Comparison of ENCODE assay signal across 8 cellular contexts in the genomic region with DNA sequence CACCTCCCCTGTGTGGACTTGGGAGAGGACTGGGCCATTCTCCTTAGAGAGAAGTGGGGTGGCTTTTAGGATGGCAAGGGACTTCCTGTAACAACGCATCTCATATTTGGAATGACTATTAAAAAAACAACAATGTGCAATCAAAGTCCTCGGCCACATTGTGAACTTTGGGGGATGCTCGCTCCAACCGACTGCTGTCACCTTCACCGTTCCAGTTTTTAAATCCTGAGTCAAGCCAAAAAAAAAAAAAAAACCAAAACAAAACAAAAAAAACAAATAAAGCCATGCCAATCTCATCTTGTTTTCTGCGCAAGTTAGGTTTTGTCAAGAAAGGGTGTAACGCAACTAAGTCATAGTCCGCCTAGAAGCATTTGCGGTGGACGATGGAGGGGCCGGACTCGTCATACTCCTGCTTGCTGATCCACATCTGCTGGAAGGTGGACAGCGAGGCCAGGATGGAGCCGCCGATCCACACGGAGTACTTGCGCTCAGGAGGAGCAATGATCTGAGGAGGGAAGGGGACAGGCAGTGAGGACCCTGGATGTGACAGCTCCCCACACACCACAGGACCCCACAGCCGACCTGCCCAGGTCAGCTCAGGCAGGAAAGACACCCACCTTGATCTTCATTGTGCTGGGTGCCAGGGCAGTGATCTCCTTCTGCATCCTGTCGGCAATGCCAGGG. TPM values are rescaled to one million over a fixed set of nuclear protein-coding genes. Genes with fewer than 3 reads are reported as not detected.
DNase-seq lines count a peak whose midpoint lies in the region; ATAC-seq and TF ChIP-seq lines count a peak whose summit lies in the region.
"Not testable (repeated sequence)": the region's sequence is repeated elsewhere in the genome, so short reads cannot be mapped to it uniquely, and the experiment has no call there.

No MANE protein-coding gene starts in this region.

- peaks cover 60% of the 10 kb centered on the region for H3K36me3 ChIP-seq in A673 (ENCODE audit: insufficient read depth, low read length, poor library complexity, severe bottlenecking)
- peaks cover 22 to 54% (median 48%) of the 10 kb centered on the region in 9 donors for H3K36me3 ChIP-seq in heart left ventricle
- H3K36me3 ChIP-seq in mucosa of descending colon (ENCODE audit: low read depth) = peaks cover 11% of the 10 kb centered on the region
- H3K36me3 ChIP-seq in skeletal muscle tissue (ENCODE audit: control insufficient read depth in 3 of 3, insufficient read depth in 3 of 3, low read length in 3 of 3) = peaks cover 41 to 44% (median 42%) of the 10 kb centered on the region in 3 donors

- peak overlapping the region; percentile 98 for H3K4me3 Mint-ChIP-seq in activated T-cell treated with anti-CD3 and anti-CD28 coated beads, Interleukin-2, amount 50 U/mL, for 24 hours
- H3K4me3 Mint-ChIP-seq in chondrocyte (ENCODE audit: unreplicated experiment) = peak overlapping the region; percentile 98

- not testable (repeated sequence) for TF ChIP-seq CTCF in A673 (conservative IDR thresholded peaks at IDR 0.05; ENCODE audit: low read depth, low read length); chondrocyte (IDR thresholded peaks at IDR 0.05); heart left ventricle (IDR thresholded peaks at IDR 0.05); mucosa of descending colon (IDR thresholded peaks at IDR 0.05)

- POLR2A ChIA-PET in A673 (lab: Charles Lee; ENCODE audit: low non-redundant PET) = not testable (repeated sequence)

- H3K9me3 ChIP-seq in A673 (ENCODE audit: low read depth, low read length, poor library complexity, severe bottlenecking); heart left ventricle; mucosa of descending colon; skeletal muscle tissue (ENCODE audit: control insufficient read depth in 3 of 3, low read length in 3 of 3): not testable (repeated sequence)

- peak overlapping the region; percentile 87 to 100 (median 98) for H3K9ac ChIP-seq in skeletal muscle tissue (ENCODE audit: low read depth in 1 of 3, low read length in 3 of 3)

- H3K4me1 ChIP-seq in A673 (ENCODE audit: insufficient read depth, low read length, poor library complexity, severe bottlenecking) = peaks cover 33% of the 10 kb centered on the region
- peaks cover 3 to 47% (median 24%) of the 10 kb centered on the region in 12 donors for H3K4me1 ChIP-seq in heart left ventricle
- H3K4me1 ChIP-seq in mucosa of descending colon (ENCODE audit: low read depth) = peaks cover 25% of the 10 kb centered on the region
- H3K4me1 ChIP-seq in skeletal muscle tissue (ENCODE audit: control insufficient read depth in 3 of 3, insufficient read depth in 3 of 3, low read length in 3 of 3) = peaks cover 22 to 44% (median 35%) of the 10 kb centered on the region in 3 donors

- peaks cover 72% of the 10 kb centered on the region for H3K36me3 Mint-ChIP-seq in activated T-cell treated with anti-CD3 and anti-CD28 coated beads, Interleukin-2, amount 50 U/mL, for 24 hours (ENCODE audit: low read depth)
- H3K36me3 Mint-ChIP-seq in chondrocyte (ENCODE audit: low read depth) = peaks cover 34% of the 10 kb centered on the region

- TSS peak; percentile 86 for BruUV-seq in A673 (replicated peaks; lab: Mats Ljungman, UMichigan)

- peak; percentile 39 for TF ChIP-seq POLR2A in GM15510 (IDR thresholded peaks at IDR 0.05; ENCODE audit: borderline replicate concordance, extremely low read depth, insufficient read length)
- TF ChIP-seq POLR2A in heart left ventricle (IDR thresholded peaks at IDR 0.05) = peak in 1 of 2 donors; percentile 5

- H3K4me1 Mint-ChIP-seq in activated T-cell treated with anti-CD3 and anti-CD28 coated beads, Interleukin-2, amount 50 U/mL, for 24 hours (ENCODE audit: low read depth) = peaks cover 36% of the 10 kb centered on the region
- peaks cover 33% of the 10 kb centered on the region for H3K4me1 Mint-ChIP-seq in chondrocyte (ENCODE audit: low read depth)

- WGBS in heart left ventricle, 4 donors = 14 to 19% (median 16%) methylated on average over 18 to 19 of the region's 19 CpGs

- intact Hi-C loops in A673 (cut with micrococcal nuclease; ENCODE audit: unreplicated experiment); mucosa of descending colon (cut with DNase I, micrococcal nuclease): not testable (repeated sequence)
- intact Hi-C loops in heart left ventricle (cut with DNase I) = loop anchor here in 1 of 10 donors (2.0 kb wide), 1 partner anchor 31 kb away; no protein-coding TSS in a partner anchor

- H3K27me3 Mint-ChIP-seq in activated T-cell treated with anti-CD3 and anti-CD28 coated beads, Interleukin-2, amount 50 U/mL, for 24 hours; chondrocyte (ENCODE audit: low read depth): not testable (repeated sequence)

- H3K27ac Mint-ChIP-seq in activated T-cell treated with anti-CD3 and anti-CD28 coated beads, Interleukin-2, amount 50 U/mL, for 24 hours = peak overlapping the region; percentile 97
- H3K27ac Mint-ChIP-seq in chondrocyte (ENCODE audit: unreplicated experiment) = peak overlapping the region; percentile 94

- not testable (repeated sequence) for H3K27me3 ChIP-seq in A673 (replicated peaks; ENCODE audit: insufficient read depth, low read depth, low read length, poor library complexity); heart left ventricle; skeletal muscle tissue (ENCODE audit: control insufficient read depth in 3 of 3, insufficient read depth in 3 of 3, low read length in 3 of 3)

- CTCF ChIA-PET in A673 (lab: Charles Lee) = not testable (repeated sequence)

- peak overlapping the region; percentile 98 for H3K4me3 ChIP-seq in A673 (ENCODE audit: low read depth, low read length, poor library complexity, severe bottlenecking)
- H3K4me3 ChIP-seq in heart left ventricle = peak overlapping the region; percentile 86 to 100 (median 98)
- not testable (repeated sequence) for H3K4me3 ChIP-seq in mucosa of descending colon
- peak overlapping the region; percentile 92 to 99 (median 93) for H3K4me3 ChIP-seq in skeletal muscle tissue (ENCODE audit: low read length in 3 of 3)

- not testable (repeated sequence) for ATAC-seq in heart left ventricle, mucosa of descending colon

- H3K27ac ChIP-seq in A673 (ENCODE audit: low read depth, low read length, poor library complexity, severe bottlenecking) (peak overlapping the region; percentile 100), heart left ventricle (peak overlapping the region; percentile 9 to 100 (median 100)), skeletal muscle tissue (ENCODE audit: low read depth, low read length) (peak overlapping the region; percentile 100)

- H3K9me3 Mint-ChIP-seq in activated T-cell treated with anti-CD3 and anti-CD28 coated beads, Interleukin-2, amount 50 U/mL, for 24 hours; chondrocyte (ENCODE audit: low read depth): not testable (repeated sequence)

- DNase-seq in A673 (ENCODE audit: low spot score); activated T-cell treated with anti-CD3 and anti-CD28 coated beads, Interleukin-2, amount 50 U/mL, for 24 hours; chondrocyte (ENCODE audit: low spot score): not testable (repeated sequence)
- DNase-seq in OCI-M1 (lab: John Stamatoyannopoulos, UW) = peak; percentile 16
- DNase-seq in heart left ventricle = peak in 3 of 5 donors; percentile 38 to 70 (median 39)
- DNase-seq in mucosa of descending colon = peak in 2 of 3 donors; percentile 26 to 49

RNA-seq across cellular contexts. Expression of gene ACTB, which starts 2.9 kb away (rescaled TPM):
- total RNA-seq in A673 (2021) (3,928 and 4,273 TPM in 2 replicates), chondrocyte (3,228 to 5,289 TPM (median 5,211 TPM) in 3 replicates), heart left ventricle (1,000 to 10,000 TPM in 3 of 9 donors, 100 to 1,000 TPM in 6; 533 to 3,257 (median 776) TPM), mucosa of descending colon (1,000 to 10,000 TPM; 4,159 to 6,919 (median 5,576) TPM), skeletal muscle tissue (779 TPM)
- 1,000 to 10,000 TPM in 1 of 2 donors, 100 to 1,000 TPM in 1; 960 to 1,513 TPM for polyA plus RNA-seq in heart left ventricle

RNA-seq across cellular contexts. Expression of gene FBXL18, which starts 13.9 kb away (rescaled TPM):
- total RNA-seq in A673 (2021) (18.4 and 18.9 TPM in 2 replicates), chondrocyte (18.0 to 18.8 TPM (median 18.6 TPM) in 3 replicates), heart left ventricle (10 to 100 TPM in 1 of 9 donors, 1 to 10 TPM in 8; 4.3 to 16.2 (median 7.0) TPM), mucosa of descending colon (10 to 100 TPM in 1 of 3 donors, 1 to 10 TPM in 2; 8.5 to 10.5 (median 9.8) TPM), skeletal muscle tissue (2.6 TPM)
- 1 to 10 TPM; 2.2 to 7.3 TPM for polyA plus RNA-seq in heart left ventricle
